Comparison of ENCODE assay signal across 15 cellular contexts in the genomic region with DNA sequence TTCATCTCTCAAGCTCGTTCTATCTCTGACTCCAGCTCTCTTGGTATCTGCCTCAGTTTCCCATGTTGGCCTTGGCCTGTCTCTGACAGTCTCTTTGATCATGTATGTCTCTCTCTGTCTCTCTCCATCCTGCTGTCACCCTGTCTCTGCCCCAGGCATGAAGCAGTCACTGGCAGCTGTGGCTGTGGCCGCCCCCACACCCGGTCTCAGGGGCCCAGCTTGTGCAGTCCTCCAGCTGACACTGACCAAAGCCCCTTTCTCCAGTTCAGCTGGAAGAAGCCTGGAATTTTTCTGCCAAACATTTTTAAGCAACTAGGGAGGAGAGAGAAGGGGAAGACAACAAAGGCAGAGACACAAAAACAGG. TPM values are rescaled to one million over a fixed set of nuclear protein-coding genes. Genes with fewer than 3 reads are reported as not detected.
DNase-seq lines count a peak whose midpoint lies in the region; ATAC-seq and TF ChIP-seq lines count a peak whose summit lies in the region.
"Had no signal": no experiment of that assay in that cellular context is flagged by ENCODE, and none has a peak within 500 bp of the region (broad histone marks: within the 10 kb centered on the region; RNA-seq: fewer than 3 reads in every experiment).

No MANE protein-coding gene starts in this region.

- H3K36me3 Mint-ChIP-seq in activated naive CD4-positive, alpha-beta T cell treated with anti-CD3 and anti-CD28 coated beads, Interleukin-2, amount 50 U/mL, for 24 hours = no peaks in the 10 kb centered on the region
- H3K36me3 Mint-ChIP-seq in activated T-helper 1 cell treated with anti-CD3 and anti-CD28 coated beads, Interleukin-12 subunit alpha, Interleukin-12 subunit beta, Interleukin-2, Interleukin-4 antibody, amounts not matched to agents 30 ng/mL and 10 ng/mL and 1 ng/mL, durations not matched to agents 14 hours and 24 hours and 36 hours (ENCODE audit: low read depth) = no peaks in the 10 kb centered on the region

- peak overlapping the region in 1 of 2 donors; percentile 60 for H3K9ac ChIP-seq in liver (ENCODE audit: low read depth in 1 of 2, low read length in 2 of 2)

- no peaks in the 10 kb centered on the region for H3K27me3 Mint-ChIP-seq in activated naive CD4-positive, alpha-beta T cell treated with anti-CD3 and anti-CD28 coated beads, Interleukin-2, amount 50 U/mL, for 24 hours
- H3K27me3 Mint-ChIP-seq in activated T-helper 1 cell treated with anti-CD3 and anti-CD28 coated beads, Interleukin-12 subunit alpha, Interleukin-12 subunit beta, Interleukin-2, Interleukin-4 antibody, amounts not matched to agents 30 ng/mL and 10 ng/mL and 1 ng/mL, durations not matched to agents 14 hours and 24 hours and 36 hours (ENCODE audit: insufficient read depth) = no peaks in the 10 kb centered on the region

- 78% methylated on average over 3 of the region's 3 CpGs for WGBS in liver
- WGBS in testis, 2 donors = 52 to 53% methylated on average over 3 of the region's 3 CpGs

- no peak for DNase-seq in activated naive CD4-positive, alpha-beta T cell treated with anti-CD3 and anti-CD28 coated beads, Interleukin-2, amount 50 U/mL, for 16 hours
- DNase-seq in testis (peak; percentile 23), iPS-NIHi11 (ENCODE audit: low spot score) (no peak)
- DNase-seq in activated T-helper 1 cell treated with anti-CD3 and anti-CD28 coated beads, Interleukin-12 subunit alpha, Interleukin-12 subunit beta, Interleukin-2, Interleukin-4 antibody, amounts not matched to agents 30 ng/mL and 10 ng/mL and 1 ng/mL, durations not matched to agents 14 hours and 24 hours and 36 hours (ENCODE audit: low spot score) = no peak
- DNase-seq: erythroblast, HFFc6, left lung, WERI-Rb-1 had no signal

- no peak overlapping the region for H3K4me3 ChIP-seq in liver (ENCODE audit: low read depth in 1 of 3, low read length in 3 of 3)
- no peak overlapping the region for H3K4me3 ChIP-seq in testis
- H3K4me3 ChIP-seq: left lung, upper lobe of left lung had no signal

- no peaks in the 10 kb centered on the region for H3K9me3 Mint-ChIP-seq in activated naive CD4-positive, alpha-beta T cell treated with anti-CD3 and anti-CD28 coated beads, Interleukin-2, amount 50 U/mL, for 24 hours
- H3K9me3 Mint-ChIP-seq in activated T-helper 1 cell treated with anti-CD3 and anti-CD28 coated beads, Interleukin-12 subunit alpha, Interleukin-12 subunit beta, Interleukin-2, Interleukin-4 antibody, amounts not matched to agents 30 ng/mL and 10 ng/mL and 1 ng/mL, durations not matched to agents 14 hours and 24 hours and 36 hours = no peaks in the 10 kb centered on the region
- H3K9me3 Mint-ChIP-seq: HFFc6 had no signal

- H3K4me1 ChIP-seq in liver (ENCODE audit: control insufficient read depth in 4 of 4, insufficient read depth in 4 of 4, low read length in 3 of 4) (peaks cover 17 to 51% (median 37%) of the 10 kb centered on the region in 4 donors), testis (peaks cover 22% of the 10 kb centered on the region)
- H3K4me1 ChIP-seq: left lung had no signal

- no peak for ATAC-seq in GM21619 (IDR thresholded peaks at IDR 0.05; ENCODE audit: unreplicated experiment)

- no peaks in the 10 kb centered on the region for H3K36me3 ChIP-seq in liver (ENCODE audit: control insufficient read depth in 4 of 4, insufficient read depth in 3 of 4, low read depth in 1 of 4, low read length in 3 of 4)
- no peaks in the 10 kb centered on the region for H3K36me3 ChIP-seq in testis (ENCODE audit: low read depth, missing control alignments)
- H3K36me3 ChIP-seq: left lung, neutrophil, upper lobe of left lung, WERI-Rb-1 had no signal

- TF ChIP-seq RAD21 in liver (IDR thresholded peaks at IDR 0.05) = no peak

- no peak for TF ChIP-seq POLR2A in testis (IDR thresholded peaks at IDR 0.05)

- H3K27me3 ChIP-seq in liver (ENCODE audit: control insufficient read depth in 4 of 4, insufficient read depth in 4 of 4, low read length in 3 of 4) (no peaks in the 10 kb centered on the region), testis (no peaks in the 10 kb centered on the region)
- H3K27me3 ChIP-seq: upper lobe of left lung had no signal

- peaks cover 80% of the 10 kb centered on the region for H3K4me1 Mint-ChIP-seq in activated naive CD4-positive, alpha-beta T cell treated with anti-CD3 and anti-CD28 coated beads, Interleukin-2, amount 50 U/mL, for 24 hours
- peaks cover 13% of the 10 kb centered on the region for H3K4me1 Mint-ChIP-seq in activated T-helper 1 cell treated with anti-CD3 and anti-CD28 coated beads, Interleukin-12 subunit alpha, Interleukin-12 subunit beta, Interleukin-2, Interleukin-4 antibody, amounts not matched to agents 30 ng/mL and 10 ng/mL and 1 ng/mL, durations not matched to agents 14 hours and 24 hours and 36 hours (ENCODE audit: low read depth)

- H3K4me3 Mint-ChIP-seq in activated naive CD4-positive, alpha-beta T cell treated with anti-CD3 and anti-CD28 coated beads, Interleukin-2, amount 50 U/mL, for 24 hours = no peak overlapping the region
- H3K4me3 Mint-ChIP-seq in activated T-helper 1 cell treated with anti-CD3 and anti-CD28 coated beads, Interleukin-12 subunit alpha, Interleukin-12 subunit beta, Interleukin-2, Interleukin-4 antibody, amounts not matched to agents 30 ng/mL and 10 ng/mL and 1 ng/mL, durations not matched to agents 14 hours and 24 hours and 36 hours = no peak overlapping the region
- H3K4me3 Mint-ChIP-seq: HFFc6 had no signal

- H3K27ac Mint-ChIP-seq in activated naive CD4-positive, alpha-beta T cell treated with anti-CD3 and anti-CD28 coated beads, Interleukin-2, amount 50 U/mL, for 24 hours = peak overlapping the region; percentile 77
- no peak overlapping the region for H3K27ac Mint-ChIP-seq in activated T-helper 1 cell treated with anti-CD3 and anti-CD28 coated beads, Interleukin-12 subunit alpha, Interleukin-12 subunit beta, Interleukin-2, Interleukin-4 antibody, amounts not matched to agents 30 ng/mL and 10 ng/mL and 1 ng/mL, durations not matched to agents 14 hours and 24 hours and 36 hours
- H3K27ac Mint-ChIP-seq: HFFc6 had no signal

- no peaks in the 10 kb centered on the region for H3K9me3 ChIP-seq in liver (ENCODE audit: control insufficient read depth in 4 of 4, low read length in 3 of 4)
- H3K9me3 ChIP-seq in testis = no peaks in the 10 kb centered on the region
- H3K9me3 ChIP-seq: left lung, neutrophil, upper lobe of left lung had no signal

- H3K27ac ChIP-seq in angular gyrus (ENCODE audit: low read depth, low read length) (peak overlapping the region; percentile 62), liver (ENCODE audit: low read depth in 1 of 2, low read length in 2 of 2) (peak overlapping the region; percentile 92 to 95), testis (peak overlapping the region; percentile 80 to 82)
- H3K27ac ChIP-seq: left lung, neutrophil, upper lobe of left lung, WERI-Rb-1 had no signal

- intact Hi-C loops in testis (cut with DNase I; ENCODE audit: low total_unique reads) = no loop called here
- intact Hi-C loops in activated T-helper 1 cell treated with anti-CD3 and anti-CD28 coated beads, Interleukin-12 subunit alpha, Interleukin-12 subunit beta, Interleukin-2, Interleukin-4 antibody, amounts not matched to agents 30 ng/mL and 10 ng/mL and 1 ng/mL, durations not matched to agents 14 hours and 24 hours and 36 hours (cut with micrococcal nuclease) = no loop called here

- TF ChIP-seq CTCF in liver (IDR thresholded peaks at IDR 0.05; ENCODE audit: low read depth, low read length, missing input control) (no peak), testis (IDR thresholded peaks at IDR 0.05) (no peak)

TF ChIP-seq in liver, 16 proteins besides CTCF, POLR2A, EP300 and RAD21 (continues in another document):
- TF ChIP-seq EGR1 (IDR thresholded peaks at IDR 0.05; ENCODE audit: low read depth in 2 of 2) (no peak), REST (IDR thresholded peaks at IDR 0.05) (no peak), YY1 (IDR thresholded peaks at IDR 0.05) (no peak), HNF4A (conservative IDR thresholded peaks at IDR 0.05) (no peak), MAX (IDR thresholded peaks at IDR 0.05) (no peak), RXRA (IDR thresholded peaks at IDR 0.05) (no peak), ATF3 (IDR thresholded peaks at IDR 0.05) (no peak)

RNA-seq across cellular contexts. Expression of gene DTX1, which starts 14.5 kb away (rescaled TPM):
- 10 to 100 TPM in 1 of 2 donors, 1 to 10 TPM in 1; 2.1 to 16.6 TPM for total RNA-seq in liver
- polyA plus RNA-seq in liver = 10 to 100 TPM in 1 of 2 donors, 1 to 10 TPM in 1; 3.5 to 33.2 TPM
- total RNA-seq in testis = 10 to 100 TPM; 22.8 to 26.9 TPM
- polyA plus RNA-seq in testis (ENCODE audit: insufficient read depth, low read depth, low replicate concordance) = 15.0 TPM
- total RNA-seq in activated T-helper 1 cell treated with anti-CD3 and anti-CD28 coated beads, Interleukin-12 subunit alpha, Interleukin-12 subunit beta, Interleukin-2, Interleukin-4 antibody, amounts not matched to agents 30 ng/mL and 10 ng/mL and 1 ng/mL, durations not matched to agents 14 hours and 24 hours and 36 hours = 0.29 TPM in 2 replicates
- total RNA-seq: HFFc6, M059J had no signal
